ENCODE assay signal across 2 cellular contexts in genomic region chr1:3771108-3772026, GRCh38.
TF ChIP-seq lines count a peak whose summit lies in the region.

No MANE protein-coding gene starts in this region.

TF ChIP-seq in K562, 482 proteins besides CTCF, POLR2A, EP300 and RAD21 (continued from another document and continues in another):
- TF ChIP-seq ZNF592 (IDR thresholded peaks at IDR 0.05) (peak; percentile 42; the same call in 1 of the 2 replicates), ESRRA (IDR thresholded peaks at IDR 0.05; ENCODE audit: borderline replicate concordance, low read depth) (peak; percentile 95), RNF219 (CRISPR knock-in tag; IDR thresholded peaks at IDR 0.05) (no peak), SMAD4 (CRISPR knock-in tag; conservative IDR thresholded peaks at IDR 0.05) (no peak), FOXM1 (IDR thresholded peaks at IDR 0.05; ENCODE audit: low read depth) (no peak), FOXM1 (CRISPR knock-in tag; IDR thresholded peaks at IDR 0.05; ENCODE audit: low read depth) (peak; percentile 80; the same call in 1 of the 2 replicates), ARID2 (IDR thresholded peaks at IDR 0.05) (no peak), ZNF76 (CRISPR knock-in tag; IDR thresholded peaks at IDR 0.05; ENCODE audit: borderline replicate concordance) (no peak), SIRT6 (IDR thresholded peaks at IDR 0.05; ENCODE audit: low read depth, low read length) (no peak), GATAD2A (IDR thresholded peaks at IDR 0.05) (no peak), TAF15 (IDR thresholded peaks at IDR 0.05; ENCODE audit: low read depth, low read length) (no peak), SUPT5H (IDR thresholded peaks at IDR 0.05) (no peak), KDM1A (IDR thresholded peaks at IDR 0.05) (no peak), NFIC (IDR thresholded peaks at IDR 0.05) (peak; percentile 27; the same call in 1 of the 2 replicates)

TF ChIP-seq in HepG2, 621 proteins besides CTCF, POLR2A, EP300 and RAD21 (continued from another document and continues in another):
- TF ChIP-seq ZBTB7A (CRISPR knock-in tag; IDR thresholded peaks at IDR 0.05), result no peak
- TF ChIP-seq SAFB2 (CRISPR knock-in tag; IDR thresholded peaks at IDR 0.05; ENCODE audit: borderline replicate concordance, low read depth), result no peak
- TF ChIP-seq RARA (CRISPR knock-in tag; IDR thresholded peaks at IDR 0.05), result no peak
- no peak for TF ChIP-seq EZH2 (conservative IDR thresholded peaks at IDR 0.05; ENCODE audit: low read depth, low read length)
- peak; percentile 39; the same call in 1 of the 2 replicates for TF ChIP-seq MYC (CRISPR knock-in tag; IDR thresholded peaks at IDR 0.05; ENCODE audit: borderline replicate concordance)
- TF ChIP-seq MAFF (IDR thresholded peaks at IDR 0.05; ENCODE audit: low read depth, low read length), result no peak
- TF ChIP-seq ZBTB21 (CRISPR knock-in tag; IDR thresholded peaks at IDR 0.05), result no peak
- no peak for TF ChIP-seq ETS1 (CRISPR knock-in tag; IDR thresholded peaks at IDR 0.05)
- TF ChIP-seq MXD3 (CRISPR knock-in tag; IDR thresholded peaks at IDR 0.05), result no peak
- no peak for TF ChIP-seq SATB2 (CRISPR knock-in tag; IDR thresholded peaks at IDR 0.05)
- no peak; the same call in 1 of the 2 replicates for TF ChIP-seq ZNF33B (CRISPR knock-in tag; IDR thresholded peaks at IDR 0.05)
- TF ChIP-seq NCOA1 (CRISPR knock-in tag; IDR thresholded peaks at IDR 0.05), result no peak
- TF ChIP-seq, protein P1, sequence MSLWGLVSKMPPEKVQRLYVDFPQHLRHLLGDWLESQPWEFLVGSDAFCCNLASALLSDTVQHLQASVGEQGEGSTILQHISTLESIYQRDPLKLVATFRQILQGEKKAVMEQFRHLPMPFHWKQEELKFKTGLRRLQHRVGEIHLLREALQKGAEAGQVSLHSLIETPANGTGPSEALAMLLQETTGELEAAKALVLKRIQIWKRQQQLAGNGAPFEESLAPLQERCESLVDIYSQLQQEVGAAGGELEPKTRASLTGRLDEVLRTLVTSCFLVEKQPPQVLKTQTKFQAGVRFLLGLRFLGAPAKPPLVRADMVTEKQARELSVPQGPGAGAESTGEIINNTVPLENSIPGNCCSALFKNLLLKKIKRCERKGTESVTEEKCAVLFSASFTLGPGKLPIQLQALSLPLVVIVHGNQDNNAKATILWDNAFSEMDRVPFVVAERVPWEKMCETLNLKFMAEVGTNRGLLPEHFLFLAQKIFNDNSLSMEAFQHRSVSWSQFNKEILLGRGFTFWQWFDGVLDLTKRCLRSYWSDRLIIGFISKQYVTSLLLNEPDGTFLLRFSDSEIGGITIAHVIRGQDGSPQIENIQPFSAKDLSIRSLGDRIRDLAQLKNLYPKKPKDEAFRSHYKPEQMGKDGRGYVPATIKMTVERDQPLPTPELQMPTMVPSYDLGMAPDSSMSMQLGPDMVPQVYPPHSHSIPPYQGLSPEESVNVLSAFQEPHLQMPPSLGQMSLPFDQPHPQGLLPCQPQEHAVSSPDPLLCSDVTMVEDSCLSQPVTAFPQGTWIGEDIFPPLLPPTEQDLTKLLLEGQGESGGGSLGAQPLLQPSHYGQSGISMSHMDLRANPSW (CRISPR knock-in tag; IDR thresholded peaks at IDR 0.05; ENCODE audit: borderline replicate concordance), result no peak
- no peak for TF ChIP-seq JUNB (CRISPR knock-in tag; IDR thresholded peaks at IDR 0.05; ENCODE audit: borderline replicate concordance)
- TF ChIP-seq PAX8 (CRISPR knock-in tag; IDR thresholded peaks at IDR 0.05; ENCODE audit: borderline replicate concordance), result no peak
- no peak for TF ChIP-seq KDM3A (CRISPR knock-in tag; IDR thresholded peaks at IDR 0.05; ENCODE audit: low read depth)
- TF ChIP-seq GPN1 (CRISPR knock-in tag; IDR thresholded peaks at IDR 0.05; ENCODE audit: borderline replicate concordance), result no peak
- peak; percentile 75; the same call in 1 of the 2 replicates for TF ChIP-seq ZNF414 (CRISPR knock-in tag; IDR thresholded peaks at IDR 0.05)
- TF ChIP-seq RXRB (CRISPR knock-in tag; IDR thresholded peaks at IDR 0.05; ENCODE audit: borderline replicate concordance), result no peak; the same call in 1 of the 2 replicates
- TF ChIP-seq ZBTB37 (CRISPR knock-in tag; IDR thresholded peaks at IDR 0.05), result no peak
- no peak for TF ChIP-seq ZNF264 (CRISPR knock-in tag; IDR thresholded peaks at IDR 0.05)
- no peak for TF ChIP-seq ZNF160 (CRISPR knock-in tag; IDR thresholded peaks at IDR 0.05)
- TF ChIP-seq MXD4 (CRISPR knock-in tag; IDR thresholded peaks at IDR 0.05), result no peak
- no peak for TF ChIP-seq ZNF30 (CRISPR knock-in tag; IDR thresholded peaks at IDR 0.05)
- TF ChIP-seq, protein P2, sequence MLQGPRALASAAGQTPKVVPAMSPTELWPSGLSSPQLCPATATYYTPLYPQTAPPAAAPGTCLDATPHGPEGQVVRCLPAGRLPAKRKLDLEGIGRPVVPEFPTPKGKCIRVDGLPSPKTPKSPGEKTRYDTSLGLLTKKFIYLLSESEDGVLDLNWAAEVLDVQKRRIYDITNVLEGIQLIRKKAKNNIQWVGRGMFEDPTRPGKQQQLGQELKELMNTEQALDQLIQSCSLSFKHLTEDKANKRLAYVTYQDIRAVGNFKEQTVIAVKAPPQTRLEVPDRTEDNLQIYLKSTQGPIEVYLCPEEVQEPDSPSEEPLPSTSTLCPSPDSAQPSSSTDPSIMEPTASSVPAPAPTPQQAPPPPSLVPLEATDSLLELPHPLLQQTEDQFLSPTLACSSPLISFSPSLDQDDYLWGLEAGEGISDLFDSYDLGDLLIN (CRISPR knock-in tag; IDR thresholded peaks at IDR 0.05; ENCODE audit: borderline replicate concordance), result peak; percentile 33; the same call in 1 of the 2 replicates
- no peak for TF ChIP-seq ZNF841 (CRISPR knock-in tag; IDR thresholded peaks at IDR 0.05; ENCODE audit: borderline replicate concordance)
- no peak for TF ChIP-seq ZNF333 (CRISPR knock-in tag; IDR thresholded peaks at IDR 0.05; ENCODE audit: borderline replicate concordance)
- TF ChIP-seq ZNF451 (CRISPR knock-in tag; IDR thresholded peaks at IDR 0.05), result no peak
- TF ChIP-seq SP2 (CRISPR knock-in tag; IDR thresholded peaks at IDR 0.05), result no peak
- no peak for TF ChIP-seq TCF7 (IDR thresholded peaks at IDR 0.05; ENCODE audit: low read depth)
- 0 out of 2 replicates have a peak, but pooled peaks have one; percentile 48 for TF ChIP-seq EED (CRISPR knock-in tag; IDR thresholded peaks at IDR 0.05)
- peak; percentile 18; the same call in 1 of the 2 replicates for TF ChIP-seq ZNF143 (CRISPR knock-in tag; IDR thresholded peaks at IDR 0.05)
- TF ChIP-seq ZBTB7B (CRISPR knock-in tag; IDR thresholded peaks at IDR 0.05), result peak; percentile 77
- TF ChIP-seq, protein P3, sequence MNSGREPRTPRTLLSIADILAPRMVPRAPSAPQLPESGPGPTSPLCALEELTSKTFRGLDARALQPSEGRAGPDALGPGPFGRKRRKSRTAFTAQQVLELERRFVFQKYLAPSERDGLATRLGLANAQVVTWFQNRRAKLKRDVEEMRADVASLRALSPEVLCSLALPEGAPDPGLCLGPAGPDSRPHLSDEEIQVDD (CRISPR knock-in tag; IDR thresholded peaks at IDR 0.05; ENCODE audit: borderline replicate concordance), result no peak
- TF ChIP-seq BRD4 (CRISPR knock-in tag; IDR thresholded peaks at IDR 0.05), result no peak; the same call in 1 of the 2 replicates
- peak; percentile 13; the same call in 1 of the 2 replicates for TF ChIP-seq REPIN1 (CRISPR knock-in tag; IDR thresholded peaks at IDR 0.05; ENCODE audit: borderline replicate concordance, low read depth)
- 0 out of 4 replicates have a peak, but pooled peaks of 1 of the 2 experiments have one; percentile 66 for TF ChIP-seq KLF16 (CRISPR knock-in tag; IDR thresholded peaks at IDR 0.05)
- no peak for TF ChIP-seq NFIC (IDR thresholded peaks at IDR 0.05; ENCODE audit: low read length)
- TF ChIP-seq, protein P4, sequence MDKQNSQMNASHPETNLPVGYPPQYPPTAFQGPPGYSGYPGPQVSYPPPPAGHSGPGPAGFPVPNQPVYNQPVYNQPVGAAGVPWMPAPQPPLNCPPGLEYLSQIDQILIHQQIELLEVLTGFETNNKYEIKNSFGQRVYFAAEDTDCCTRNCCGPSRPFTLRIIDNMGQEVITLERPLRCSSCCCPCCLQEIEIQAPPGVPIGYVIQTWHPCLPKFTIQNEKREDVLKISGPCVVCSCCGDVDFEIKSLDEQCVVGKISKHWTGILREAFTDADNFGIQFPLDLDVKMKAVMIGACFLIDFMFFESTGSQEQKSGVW (CRISPR knock-in tag; IDR thresholded peaks at IDR 0.05; ENCODE audit: borderline replicate concordance), result no peak
- TF ChIP-seq ZNF350 (CRISPR knock-in tag; IDR thresholded peaks at IDR 0.05; ENCODE audit: borderline replicate concordance, low read depth), result 0 out of 2 replicates have a peak, but pooled peaks have one; percentile 46
- no peak for TF ChIP-seq ATF3 (CRISPR knock-in tag; IDR thresholded peaks at IDR 0.05)
- TF ChIP-seq ARNT2 (CRISPR knock-in tag; IDR thresholded peaks at IDR 0.05; ENCODE audit: low read depth), result no peak
- peak; percentile 96 for TF ChIP-seq ESRRA (CRISPR knock-in tag; IDR thresholded peaks at IDR 0.05; ENCODE audit: low read depth)
- TF ChIP-seq ZFY (CRISPR knock-in tag; IDR thresholded peaks at IDR 0.05), result no peak; the same call in 1 of the 2 replicates
- TF ChIP-seq, protein P5, sequence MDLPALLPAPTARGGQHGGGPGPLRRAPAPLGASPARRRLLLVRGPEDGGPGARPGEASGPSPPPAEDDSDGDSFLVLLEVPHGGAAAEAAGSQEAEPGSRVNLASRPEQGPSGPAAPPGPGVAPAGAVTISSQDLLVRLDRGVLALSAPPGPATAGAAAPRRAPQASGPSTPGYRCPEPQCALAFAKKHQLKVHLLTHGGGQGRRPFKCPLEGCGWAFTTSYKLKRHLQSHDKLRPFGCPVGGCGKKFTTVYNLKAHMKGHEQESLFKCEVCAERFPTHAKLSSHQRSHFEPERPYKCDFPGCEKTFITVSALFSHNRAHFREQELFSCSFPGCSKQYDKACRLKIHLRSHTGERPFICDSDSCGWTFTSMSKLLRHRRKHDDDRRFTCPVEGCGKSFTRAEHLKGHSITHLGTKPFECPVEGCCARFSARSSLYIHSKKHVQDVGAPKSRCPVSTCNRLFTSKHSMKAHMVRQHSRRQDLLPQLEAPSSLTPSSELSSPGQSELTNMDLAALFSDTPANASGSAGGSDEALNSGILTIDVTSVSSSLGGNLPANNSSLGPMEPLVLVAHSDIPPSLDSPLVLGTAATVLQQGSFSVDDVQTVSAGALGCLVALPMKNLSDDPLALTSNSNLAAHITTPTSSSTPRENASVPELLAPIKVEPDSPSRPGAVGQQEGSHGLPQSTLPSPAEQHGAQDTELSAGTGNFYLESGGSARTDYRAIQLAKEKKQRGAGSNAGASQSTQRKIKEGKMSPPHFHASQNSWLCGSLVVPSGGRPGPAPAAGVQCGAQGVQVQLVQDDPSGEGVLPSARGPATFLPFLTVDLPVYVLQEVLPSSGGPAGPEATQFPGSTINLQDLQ (CRISPR knock-in tag; IDR thresholded peaks at IDR 0.05), result no peak
- TF ChIP-seq WIZ (CRISPR knock-in tag; IDR thresholded peaks at IDR 0.05), result no peak
- no peak for TF ChIP-seq ATF7-NPFF (CRISPR knock-in tag; IDR thresholded peaks at IDR 0.05; ENCODE audit: low read depth)
- TF ChIP-seq HOXA5 (CRISPR knock-in tag; IDR thresholded peaks at IDR 0.05), result 0 out of 2 replicates have a peak, but pooled peaks have one; percentile 14
- TF ChIP-seq ZNF33A (CRISPR knock-in tag; IDR thresholded peaks at IDR 0.05; ENCODE audit: borderline replicate concordance), result no peak
- TF ChIP-seq, protein P6, sequence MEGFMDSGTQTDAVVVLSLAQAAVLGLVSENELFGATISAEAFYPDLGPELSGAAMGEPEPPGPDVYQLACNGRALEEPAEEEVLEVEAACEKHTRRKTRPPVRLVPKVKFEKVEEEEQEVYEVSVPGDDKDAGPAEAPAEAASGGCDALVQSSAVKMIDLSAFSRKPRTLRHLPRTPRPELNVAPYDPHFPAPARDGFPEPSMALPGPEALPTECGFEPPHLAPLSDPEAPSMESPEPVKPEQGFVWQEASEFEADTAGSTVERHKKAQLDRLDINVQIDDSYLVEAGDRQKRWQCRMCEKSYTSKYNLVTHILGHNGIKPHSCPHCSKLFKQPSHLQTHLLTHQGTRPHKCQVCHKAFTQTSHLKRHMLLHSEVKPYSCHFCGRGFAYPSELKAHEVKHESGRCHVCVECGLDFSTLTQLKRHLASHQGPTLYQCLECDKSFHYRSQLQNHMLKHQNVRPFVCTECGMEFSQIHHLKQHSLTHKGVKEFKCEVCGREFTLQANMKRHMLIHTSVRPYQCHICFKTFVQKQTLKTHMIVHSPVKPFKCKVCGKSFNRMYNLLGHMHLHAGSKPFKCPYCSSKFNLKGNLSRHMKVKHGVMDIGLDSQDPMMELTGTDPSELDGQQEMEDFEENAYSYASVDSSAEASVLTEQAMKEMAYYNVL (CRISPR knock-in tag; IDR thresholded peaks at IDR 0.05; ENCODE audit: borderline replicate concordance), result no peak; the same call in 1 of the 2 replicates
- no peak for TF ChIP-seq ZNF430 (CRISPR knock-in tag; IDR thresholded peaks at IDR 0.05)
- TF ChIP-seq ZNF614 (CRISPR knock-in tag; IDR thresholded peaks at IDR 0.05; ENCODE audit: borderline replicate concordance), result no peak
